ENCODE assay signal across 8 cellular contexts in genomic region chr5:134004626-134005414, GRCh38. TPM values are rescaled to one million over a fixed set of nuclear protein-coding genes. Genes with fewer than 3 reads are reported as not detected.
DNase-seq lines count a peak whose midpoint lies in the region; ATAC-seq and TF ChIP-seq lines count a peak whose summit lies in the region.

Gene VDAC1 (minus strand): TSS chr5:134004975. CDS start chr5:133993012, 11,963 bp downstream.

- H3K79me2 ChIP-seq in PC-3 (ENCODE audit: low read length), result peaks cover 59% of the 10 kb centered on the region

- peak; percentile 78 for ATAC-seq in GM19455 (IDR thresholded peaks at IDR 0.05; ENCODE audit: unreplicated experiment)
- peak; percentile 82 for ATAC-seq in PC-3
- ATAC-seq in naive B cell (ENCODE audit: low read depth in 2 of 2), result peak; percentile 69 to 75
- peak; percentile 75 to 85 for ATAC-seq in stimulated activated naive B cell treated with anti-CD40 and anti-IgM and Interleukin-4, amounts not matched to agents 10 μg/mL and 1 μg/mL and 100 μg/mL, for 72 hours (replicated peaks)

- no peaks in the 10 kb centered on the region for H3K9me2 ChIP-seq in PC-3 (replicated peaks; ENCODE audit: low read length)

- peak; percentile 68 for DNase-seq in COLO829 (ENCODE audit: low spot score)
- DNase-seq in HL-60 (ENCODE audit: low read depth in 1 of 2, low spot score in 1 of 2), result peak; percentile 64 to 69
- DNase-seq in PC-3, result peak; percentile 69
- DNase-seq in activated T-cell treated with anti-CD3 and anti-CD28 coated beads, Interleukin-2, amount 50 U/mL, for 48 hours, result peak; percentile 86 to 88
- DNase-seq in esophagus squamous epithelium (lab: John Stamatoyannopoulos, UW), result no peak
- peak; percentile 85 for DNase-seq in naive B cell
- peak; percentile 81 for DNase-seq in stimulated activated naive B cell treated with anti-CD40 and anti-IgM and Interleukin-4, amounts not matched to agents 10 μg/mL and 1 μg/mL and 100 μg/mL, for 72 hours

- intact Hi-C loops in PC-3 (cut with micrococcal nuclease), result no loop called here
- intact Hi-C loops in esophagus squamous epithelium (cut with DNase I), result no loop called here

- H3K9ac ChIP-seq in PC-3 (ENCODE audit: low read length), result peak within 1 kb of the TSS; percentile 98

- POLR2A ChIA-PET in PC-3 (lab: Charles Lee; ENCODE audit: unreplicated experiment), result no interaction called here

- TF ChIP-seq CTCF in HL-60 (IDR thresholded peaks at IDR 0.05; ENCODE audit: insufficient read depth, low read length) (no peak), PC-3 (conservative IDR thresholded peaks at IDR 0.05; ENCODE audit: low read depth, low read length) (no peak), esophagus squamous epithelium (IDR thresholded peaks at IDR 0.05) (no peak)

- H2AFZ ChIP-seq in PC-3 (ENCODE audit: low read length), result peak within 1 kb of the TSS; percentile 82

- H3K27ac ChIP-seq in HL-60 (replicated peaks) (peak within 1 kb of the TSS; percentile 85), PC-3 (ENCODE audit: low read length) (peak within 1 kb of the TSS; percentile 87), esophagus squamous epithelium (peak within 1 kb of the TSS; percentile 96 to 100 (median 98))

- no peaks in the 10 kb centered on the region for H3K9me3 Mint-ChIP-seq in naive B cell
- H3K9me3 Mint-ChIP-seq in stimulated activated naive B cell treated with anti-CD40 and anti-IgM and Interleukin-4, amounts not matched to agents 10 μg/mL and 1 μg/mL and 100 μg/mL, for 72 hours, result no peaks in the 10 kb centered on the region

- H3K4me3 ChIP-seq in HL-60 (replicated peaks; ENCODE audit: insufficient read depth, low read length), result peak within 1 kb of the TSS; percentile 58
- H3K4me3 ChIP-seq in PC-3 (ENCODE audit: low read length), result peak within 1 kb of the TSS; percentile 84
- peak within 1 kb of the TSS; percentile 72 to 100 (median 90) for H3K4me3 ChIP-seq in esophagus squamous epithelium

- no peaks in the 10 kb centered on the region for H3K27me3 Mint-ChIP-seq in naive B cell
- H3K27me3 Mint-ChIP-seq in stimulated activated naive B cell treated with anti-CD40 and anti-IgM and Interleukin-4, amounts not matched to agents 10 μg/mL and 1 μg/mL and 100 μg/mL, for 72 hours, result no peaks in the 10 kb centered on the region

- peak within 1 kb of the TSS; percentile 86 to 99 (median 94) for H3K4me3 Mint-ChIP-seq in naive B cell
- H3K4me3 Mint-ChIP-seq in stimulated activated naive B cell treated with anti-CD40 and anti-IgM and Interleukin-4, amounts not matched to agents 10 μg/mL and 1 μg/mL and 100 μg/mL, for 72 hours, result peak within 1 kb of the TSS; percentile 91

- H3K36me3 ChIP-seq in PC-3 (ENCODE audit: low read depth, low read length), result peaks cover 14% of the 10 kb centered on the region; the same call in 1 of the 2 replicates
- peaks cover 0 to 24% (median 0%) of the 10 kb centered on the region in 3 donors for H3K36me3 ChIP-seq in esophagus squamous epithelium

- peaks cover 33% of the 10 kb centered on the region for H4K20me1 ChIP-seq in PC-3 (ENCODE audit: low read length)

- H3K4me1 ChIP-seq in PC-3 (ENCODE audit: insufficient read depth, low read length), result peaks cover 26% of the 10 kb centered on the region
- peaks cover 25 to 51% (median 37%) of the 10 kb centered on the region in 3 donors for H3K4me1 ChIP-seq in esophagus squamous epithelium

- 6% methylated on average over 7 of the region's 95 CpGs; no CpG with 5 or more reads in 1 of the 2 donors for WGBS in esophagus squamous epithelium, 2 donors

- peaks cover 32 to 43% (median 38%) of the 10 kb centered on the region in 3 donors for H3K4me1 Mint-ChIP-seq in naive B cell
- peaks cover 29 to 44% of the 10 kb centered on the region in 2 donors for H3K4me1 Mint-ChIP-seq in stimulated activated naive B cell treated with anti-CD40 and anti-IgM and Interleukin-4, amounts not matched to agents 10 μg/mL and 1 μg/mL and 100 μg/mL, for 72 hours

- TF ChIP-seq POLR2A in esophagus squamous epithelium (IDR thresholded peaks at IDR 0.05), result peak in 3 of 4 donors; percentile 36 to 73 (median 45)

- no peaks in the 10 kb centered on the region for H3F3A ChIP-seq in PC-3 (ENCODE audit: low read length, unreplicated experiment)

- CTCF ChIA-PET in PC-3 (lab: Charles Lee), result interaction anchor here (1.1 kb wide), 1 partner anchor 11 kb away, joined by 3 read pairs; no protein-coding TSS in a partner anchor

- peak within 1 kb of the TSS; percentile 93 to 98 (median 97) for H3K27ac Mint-ChIP-seq in naive B cell
- H3K27ac Mint-ChIP-seq in stimulated activated naive B cell treated with anti-CD40 and anti-IgM and Interleukin-4, amounts not matched to agents 10 μg/mL and 1 μg/mL and 100 μg/mL, for 72 hours, result peak within 1 kb of the TSS; percentile 97

- peak within 1 kb of the TSS; percentile 90 for H3K4me2 ChIP-seq in PC-3 (ENCODE audit: low read length)

- H3K27me3 ChIP-seq in HL-60 (ENCODE audit: insufficient read depth, poor library complexity, severe bottlenecking), result no peaks in the 10 kb centered on the region
- no peaks in the 10 kb centered on the region for H3K27me3 ChIP-seq in PC-3 (ENCODE audit: low read length)
- H3K27me3 ChIP-seq in esophagus squamous epithelium, result no peaks in the 10 kb centered on the region

- BruUV-seq in PC-3 (replicated peaks; lab: Mats Ljungman, UMichigan), result no TSS peak

- H3K9me3 ChIP-seq in PC-3 (ENCODE audit: low read length), result no peaks in the 10 kb centered on the region
- no peaks in the 10 kb centered on the region for H3K9me3 ChIP-seq in esophagus squamous epithelium

- no peaks in the 10 kb centered on the region for H3K36me3 Mint-ChIP-seq in naive B cell
- H3K36me3 Mint-ChIP-seq in stimulated activated naive B cell treated with anti-CD40 and anti-IgM and Interleukin-4, amounts not matched to agents 10 μg/mL and 1 μg/mL and 100 μg/mL, for 72 hours, result peaks cover 24 to 36% of the 10 kb centered on the region in 2 donors

RNA-seq across cellular contexts. Expression of gene VDAC1, which starts in this region (rescaled TPM):
- total RNA-seq in PC-3 (2014; rRNA removed), result 193 and 220 TPM in 2 replicates
- total RNA-seq in esophagus squamous epithelium, result 100 to 1,000 TPM; 151 to 220 (median 188) TPM
- polyA plus RNA-seq in naive B cell (ENCODE audit: low read depth in 6 of 6), result 10 to 100 TPM; 76.4 to 88.7 (median 79.2) TPM
